Comparison of ENCODE assay signal across 27 cellular contexts in the genomic region with DNA sequence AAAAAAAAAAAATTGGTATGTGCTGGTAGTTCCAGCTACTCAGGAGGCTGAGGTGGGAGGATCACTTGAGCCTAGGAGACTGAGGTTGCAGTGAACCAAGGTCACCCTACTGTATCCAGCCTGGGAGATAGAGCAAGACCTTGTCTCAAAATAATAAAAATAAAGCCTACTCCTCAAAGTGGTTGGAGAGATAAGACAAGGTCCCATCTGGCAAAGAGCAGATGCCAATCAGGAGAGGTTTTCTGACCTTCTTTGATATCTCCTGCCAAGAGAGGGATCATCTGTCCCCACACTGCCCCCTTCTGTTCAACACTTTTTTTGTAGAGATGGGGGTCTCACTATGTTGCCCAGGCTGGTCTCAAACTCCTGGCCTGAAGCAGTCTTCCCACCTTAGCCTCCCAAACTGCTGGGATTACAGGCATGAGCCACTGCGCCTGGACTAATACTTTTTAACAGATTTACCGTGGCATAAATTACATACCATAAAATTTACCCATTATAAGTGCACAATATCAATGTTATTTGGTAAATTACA.
DNase-seq lines count a peak whose midpoint lies in the region; ATAC-seq, FAIRE-seq and TF ChIP-seq lines count a peak whose summit lies in the region.
"Had no signal": no experiment of that assay in that cellular context is flagged by ENCODE, and none has a peak within 500 bp of the region (broad histone marks: within the 10 kb centered on the region; RNA-seq: fewer than 3 reads in every experiment).

No MANE protein-coding gene starts in this region.

- FAIRE-seq in K562 (lab: Jason Lieb, UNC): no peak
- FAIRE-seq: endothelial cell of umbilical vein, GM12878, GM19239 had no signal

- no peaks in the 10 kb centered on the region for H3K36me3 ChIP-seq in K562 (ENCODE audit: control insufficient read depth, insufficient read depth, low read length)

- POLR2A ChIA-PET in K562 (lab: Yijun Ruan, JAX): interaction anchor here (0.6 kb wide), 1 partner anchor 630 kb away, joined by 3 read pairs; no protein-coding TSS in a partner anchor

- intact Hi-C loops in K562 (cut with micrococcal nuclease) (no loop called here), posterior vena cava (cut with DNase I) (no loop called here)

- H2AFZ ChIP-seq in K562 (ENCODE audit: low read depth, low read length): no peak overlapping the region
- H2AFZ ChIP-seq: GM23248 had no signal

- ATAC-seq in K562: no peak
- ATAC-seq: activated naive CD8-positive, alpha-beta T cell treated with anti-CD3 and anti-CD28 coated beads, Interleukin-2, amount 50 U/mL, for 24 hours; GM12878; T-helper 17 cell had no signal

- no peak overlapping the region for H3K4me3 ChIP-seq in K562
- H3K4me3 ChIP-seq: GM12878, GM23248, upper lobe of left lung had no signal

- no TSS peak for BruUV-seq in K562 (replicated peaks; lab: Mats Ljungman, UMichigan)

- no peak overlapping the region for H3K4me2 ChIP-seq in K562 (ENCODE audit: insufficient read depth, low read length)

- H3K4me1 ChIP-seq in K562 (replicated peaks in 1 of 2; ENCODE audit: control insufficient read depth in 2 of 2, insufficient read depth in 2 of 2, low read length in 2 of 2): no peaks in the 10 kb centered on the region
- H3K4me1 ChIP-seq: upper lobe of left lung had no signal

- H3K27ac ChIP-seq in K562 (ENCODE audit: extremely low read depth, low read depth, low read length): no peak overlapping the region
- H3K27ac ChIP-seq: GM23248, upper lobe of left lung had no signal

- TF ChIP-seq CTCF in K562 (IDR thresholded peaks at IDR 0.05 in 2 of 3, conservative IDR thresholded peaks at IDR 0.05 in 1 of 3; ENCODE audit: insufficient read depth in 2 of 3, low read depth in 1 of 3, low read length in 3 of 3): 0 out of 6 replicates have a peak, but pooled peaks of 1 of the 3 experiments have one; percentile 3

- no peaks in the 10 kb centered on the region for H3K9me3 ChIP-seq in K562 (replicated peaks; ENCODE audit: control insufficient read depth, insufficient read depth, low read depth, low read length)
- H3K9me3 ChIP-seq: upper lobe of left lung had no signal

- H3K79me2 ChIP-seq in K562 (ENCODE audit: control insufficient read depth, insufficient read depth, low read length): no peaks in the 10 kb centered on the region

- no peaks in the 10 kb centered on the region for H4K20me1 ChIP-seq in K562 (replicated peaks; ENCODE audit: control insufficient read depth, insufficient read depth, low read length)

- WGBS in K562 (ENCODE audit: insufficient coverage, low coverage, missing lambda C conversion rate): 0% methylated on average over 2 of the region's 2 CpGs

- TF ChIP-seq EP300 in Ishikawa (IDR thresholded peaks at IDR 0.05; ENCODE audit: borderline replicate concordance) (no peak), K562 (IDR thresholded peaks at IDR 0.05; ENCODE audit: low read length) (no peak)

- CTCF ChIA-PET in K562 (lab: Yijun Ruan, JAX; ENCODE audit: low intra/inter-chr PET ratio): no interaction called here

- no peaks in the 10 kb centered on the region for H3K9me1 ChIP-seq in K562 (ENCODE audit: control insufficient read depth, insufficient read depth, low read length)

- DNase-seq in DMS 273 (lab: John Stamatoyannopoulos, UW; ENCODE audit: unreplicated experiment) (peak; percentile 53), DMS 273 treated with DMSO at 0.1 percent for 48 hours (lab: John Stamatoyannopoulos, UW) (no peak), K562 (ENCODE audit: extremely low read depth in 1 of 4, low spot score in 3 of 4) (peak in 2 of 4 experiments; percentile 3 to 23), posterior vena cava (ENCODE audit: low spot score) (peak; percentile 8), RKO (ENCODE audit: low spot score) (no peak), NCI-H774 (lab: John Stamatoyannopoulos, UW) (no peak), foreskin melanocyte (no peak)
- DNase-seq: 8988T; activated CD8-positive, alpha-beta memory T cell treated with anti-CD3 and anti-CD28 coated beads, Interleukin-2, amount 50 U/mL, for 48 hours; activated effector memory CD4-positive, alpha-beta T cell treated with Interleukin-2 at 50 U/mL for 16 hours; activated naive CD8-positive, alpha-beta T cell treated with anti-CD3 and anti-CD28 coated beads, Interleukin-2, amount 50 U/mL, for 24 hours; C1 segment of cervical spinal cord; cortex of kidney; GF-D8; GM23248; Kasumi-1; kidney glomerular epithelial cell; mesenchymal stem cell; NCI-H2107; nucleus accumbens; retina; T-helper 17 cell; upper lobe of left lung had no signal

- no peak overlapping the region for H3K9ac ChIP-seq in K562 (ENCODE audit: insufficient read depth in 1 of 2, low read depth in 2 of 2, low read length in 2 of 2)
- H3K9ac ChIP-seq: GM23248 had no signal

- H3K27me3 ChIP-seq in K562 (ENCODE audit: control insufficient read depth in 2 of 2, insufficient read depth in 2 of 2, low read length in 2 of 2): peaks cover 0 to 6% of the 10 kb centered on the region in 2 experiments; a peak in 2 of 5 replicates
- H3K27me3 ChIP-seq: upper lobe of left lung had no signal

- no peak for TF ChIP-seq POLR2A in K562 (conservative IDR thresholded peaks at IDR 0.05)

- in situ Hi-C loops in K562 (cut with MboI): no loop called here

- TF ChIP-seq RAD21 in Ishikawa (IDR thresholded peaks at IDR 0.05; ENCODE audit: low read depth) (peak; percentile 21; the same call in 1 of the 2 replicates), K562 (CRISPR knock-in tag; conservative IDR thresholded peaks at IDR 0.05 in 1 of 2, IDR thresholded peaks at IDR 0.05 in 1 of 2) (peak in 1 of 2 experiments; percentile 25; a peak in 1 of 4 replicates)

TF ChIP-seq in Ishikawa, 13 proteins besides CTCF, POLR2A, EP300 and RAD21 (continues in another document):
- TF ChIP-seq TAF1 (IDR thresholded peaks at IDR 0.05; ENCODE audit: low read depth) (no peak), CREB1 (IDR thresholded peaks at IDR 0.05; ENCODE audit: low read depth) (no peak), FOXM1 (IDR thresholded peaks at IDR 0.05; ENCODE audit: borderline replicate concordance, low read depth) (no peak), EGR1 (IDR thresholded peaks at IDR 0.05) (no peak), TEAD4 (IDR thresholded peaks at IDR 0.05) (no peak), TCF12 (IDR thresholded peaks at IDR 0.05; ENCODE audit: low read depth) (no peak), CEBPB (IDR thresholded peaks at IDR 0.05) (no peak), ZBTB7A (IDR thresholded peaks at IDR 0.05; ENCODE audit: low read depth) (no peak), NFIC (IDR thresholded peaks at IDR 0.05) (no peak), YY1 (IDR thresholded peaks at IDR 0.05; ENCODE audit: low read depth) (no peak)
- TF ChIP-seq, protein P1, sequence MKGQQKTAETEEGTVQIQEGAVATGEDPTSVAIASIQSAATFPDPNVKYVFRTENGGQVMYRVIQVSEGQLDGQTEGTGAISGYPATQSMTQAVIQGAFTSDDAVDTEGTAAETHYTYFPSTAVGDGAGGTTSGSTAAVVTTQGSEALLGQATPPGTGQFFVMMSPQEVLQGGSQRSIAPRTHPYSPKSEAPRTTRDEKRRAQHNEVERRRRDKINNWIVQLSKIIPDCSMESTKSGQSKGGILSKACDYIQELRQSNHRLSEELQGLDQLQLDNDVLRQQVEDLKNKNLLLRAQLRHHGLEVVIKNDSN (IDR thresholded peaks at IDR 0.05): no peak
- TF ChIP-seq, protein P2, sequence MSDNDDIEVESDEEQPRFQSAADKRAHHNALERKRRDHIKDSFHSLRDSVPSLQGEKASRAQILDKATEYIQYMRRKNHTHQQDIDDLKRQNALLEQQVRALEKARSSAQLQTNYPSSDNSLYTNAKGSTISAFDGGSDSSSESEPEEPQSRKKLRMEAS (IDR thresholded peaks at IDR 0.05): no peak

TF ChIP-seq in K562, 482 proteins besides CTCF, POLR2A, EP300 and RAD21 (continues in another document):
- TF ChIP-seq, protein P3, sequence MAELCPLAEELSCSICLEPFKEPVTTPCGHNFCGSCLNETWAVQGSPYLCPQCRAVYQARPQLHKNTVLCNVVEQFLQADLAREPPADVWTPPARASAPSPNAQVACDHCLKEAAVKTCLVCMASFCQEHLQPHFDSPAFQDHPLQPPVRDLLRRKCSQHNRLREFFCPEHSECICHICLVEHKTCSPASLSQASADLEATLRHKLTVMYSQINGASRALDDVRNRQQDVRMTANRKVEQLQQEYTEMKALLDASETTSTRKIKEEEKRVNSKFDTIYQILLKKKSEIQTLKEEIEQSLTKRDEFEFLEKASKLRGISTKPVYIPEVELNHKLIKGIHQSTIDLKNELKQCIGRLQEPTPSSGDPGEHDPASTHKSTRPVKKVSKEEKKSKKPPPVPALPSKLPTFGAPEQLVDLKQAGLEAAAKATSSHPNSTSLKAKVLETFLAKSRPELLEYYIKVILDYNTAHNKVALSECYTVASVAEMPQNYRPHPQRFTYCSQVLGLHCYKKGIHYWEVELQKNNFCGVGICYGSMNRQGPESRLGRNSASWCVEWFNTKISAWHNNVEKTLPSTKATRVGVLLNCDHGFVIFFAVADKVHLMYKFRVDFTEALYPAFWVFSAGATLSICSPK (IDR thresholded peaks at IDR 0.05; ENCODE audit: borderline replicate concordance): no peak
- TF ChIP-seq RFX7 (CRISPR knock-in tag; IDR thresholded peaks at IDR 0.05) (no peak), ESRRA (IDR thresholded peaks at IDR 0.05; ENCODE audit: borderline replicate concordance, low read depth) (0 out of 2 replicates have a peak, but pooled peaks have one; percentile 14), POLR3A (IDR thresholded peaks at IDR 0.05; ENCODE audit: borderline replicate concordance, extremely low read depth, insufficient read depth, insufficient read length) (no peak), MYC (IDR thresholded peaks at IDR 0.05; ENCODE audit: low read depth, low read length) (no peak), MYC (CRISPR knock-in tag; IDR thresholded peaks at IDR 0.05; ENCODE audit: borderline replicate concordance, low read depth) (no peak), ZNF384 (IDR thresholded peaks at IDR 0.05; ENCODE audit: low read depth, low read length) (no peak), FOSL1 (tag; conservative IDR thresholded peaks at IDR 0.05) (no peak), ZNF140 (CRISPR knock-in tag; IDR thresholded peaks at IDR 0.05) (no peak)
- TF ChIP-seq, protein P4, sequence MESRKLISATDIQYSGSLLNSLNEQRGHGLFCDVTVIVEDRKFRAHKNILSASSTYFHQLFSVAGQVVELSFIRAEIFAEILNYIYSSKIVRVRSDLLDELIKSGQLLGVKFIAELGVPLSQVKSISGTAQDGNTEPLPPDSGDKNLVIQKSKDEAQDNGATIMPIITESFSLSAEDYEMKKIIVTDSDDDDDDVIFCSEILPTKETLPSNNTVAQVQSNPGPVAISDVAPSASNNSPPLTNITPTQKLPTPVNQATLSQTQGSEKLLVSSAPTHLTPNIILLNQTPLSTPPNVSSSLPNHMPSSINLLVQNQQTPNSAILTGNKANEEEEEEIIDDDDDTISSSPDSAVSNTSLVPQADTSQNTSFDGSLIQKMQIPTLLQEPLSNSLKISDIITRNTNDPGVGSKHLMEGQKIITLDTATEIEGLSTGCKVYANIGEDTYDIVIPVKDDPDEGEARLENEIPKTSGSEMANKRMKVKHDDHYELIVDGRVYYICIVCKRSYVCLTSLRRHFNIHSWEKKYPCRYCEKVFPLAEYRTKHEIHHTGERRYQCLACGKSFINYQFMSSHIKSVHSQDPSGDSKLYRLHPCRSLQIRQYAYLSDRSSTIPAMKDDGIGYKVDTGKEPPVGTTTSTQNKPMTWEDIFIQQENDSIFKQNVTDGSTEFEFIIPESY (CRISPR knock-in tag; IDR thresholded peaks at IDR 0.05): no peak

Comparison
In these comparisons a context has a peak if more than half of its experiments do, and no peak if none do; other contexts are left out.
1. DNase-seq: peak in DMS 273 (single experiment) and posterior vena cava (single experiment); none in DMS 273 treated with DMSO at 0.1 percent for 48 hours (single experiment), RKO (single experiment), NCI-H774 (single experiment) and foreskin melanocyte (single experiment).